10 cellular contexts compared by ENCODE assay signal in genomic region chr4:24433515-24434192, GRCh38.
"Had no signal": no experiment of that assay in that cellular context is flagged by ENCODE, and none has a peak within 500 bp of the region (broad histone marks: within the 10 kb centered on the region; RNA-seq: fewer than 3 reads in every experiment).

No MANE protein-coding gene starts in this region.

- H3K27ac Mint-ChIP-seq: activated CD8-positive, alpha-beta memory T cell treated with anti-CD3 and anti-CD28 coated beads, Interleukin-2, amount 10 ng/mL, durations not matched to agents 7 days and 5 days; activated naive CD8-positive, alpha-beta T cell; activated T-cell treated with anti-CD3 and anti-CD28 coated beads, Interleukin-2, amount 50 U/mL, for 24 hours had no signal

- H3K9me3 Mint-ChIP-seq: activated T-cell treated with anti-CD3 and anti-CD28 coated beads, Interleukin-2, amount 50 U/mL, for 24 hours had no signal

- DNase-seq: activated CD8-positive, alpha-beta memory T cell treated with anti-CD3 and anti-CD28 coated beads, Interleukin-2, amount 10 ng/mL, durations not matched to agents 7 days and 5 days; activated effector memory CD4-positive, alpha-beta T cell treated with Interleukin-2 at 50 U/mL for 16 hours; activated T-cell treated with anti-CD3 and anti-CD28 coated beads, Interleukin-2, amount 50 U/mL, for 24 hours; heart left ventricle; left ventricle myocardium superior; mesenchymal stem cell; pancreas; T-helper 2 cell had no signal

- H3K4me3 Mint-ChIP-seq: activated CD8-positive, alpha-beta memory T cell treated with anti-CD3 and anti-CD28 coated beads, Interleukin-2, amount 10 ng/mL, durations not matched to agents 7 days and 5 days; activated naive CD8-positive, alpha-beta T cell; activated T-cell treated with anti-CD3 and anti-CD28 coated beads, Interleukin-2, amount 50 U/mL, for 24 hours; neural crest cell had no signal

- H3K36me3 Mint-ChIP-seq: activated CD8-positive, alpha-beta memory T cell treated with anti-CD3 and anti-CD28 coated beads, Interleukin-2, amount 10 ng/mL, durations not matched to agents 7 days and 5 days; activated naive CD8-positive, alpha-beta T cell had no signal

- H3K4me1 Mint-ChIP-seq: activated CD8-positive, alpha-beta memory T cell treated with anti-CD3 and anti-CD28 coated beads, Interleukin-2, amount 10 ng/mL, durations not matched to agents 7 days and 5 days; neural crest cell had no signal
